ENCODE assay signal across 1 cellular context in the genomic region with DNA sequence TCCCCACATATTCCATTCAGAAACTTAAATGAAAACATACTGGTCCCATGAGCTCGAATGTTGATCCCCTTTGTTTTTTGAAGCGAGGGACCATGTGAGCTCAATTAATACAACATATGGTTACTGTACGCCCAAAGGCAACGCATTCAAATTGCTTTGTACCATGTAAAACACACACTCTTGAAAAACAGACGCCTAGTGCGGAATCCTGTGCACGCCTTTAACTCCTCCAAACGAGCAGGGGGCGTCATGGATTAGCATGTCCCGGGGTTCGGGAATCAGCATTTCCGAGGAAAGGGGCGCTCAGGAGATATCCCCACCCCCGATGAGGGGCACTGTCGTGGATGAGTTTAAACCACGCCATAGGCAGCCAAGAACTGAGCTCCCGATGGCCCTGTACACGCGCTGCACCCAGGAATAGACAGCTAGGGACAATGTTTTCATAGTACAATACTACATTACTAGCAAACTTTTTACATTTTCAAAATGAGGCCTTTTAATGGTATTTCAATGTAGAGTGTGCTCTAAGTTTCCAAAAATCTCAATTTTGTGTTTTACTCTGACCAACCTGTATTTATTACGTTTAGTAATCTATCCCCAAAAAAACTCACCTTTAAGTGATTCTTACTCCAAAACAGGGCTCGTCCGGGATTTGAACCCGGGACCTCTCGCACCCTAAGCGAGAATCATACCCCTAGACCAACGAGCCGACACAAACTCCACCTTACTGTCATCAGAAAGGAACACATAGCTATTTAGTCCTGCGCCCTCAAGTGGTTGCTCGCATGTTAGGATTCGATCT.
TF ChIP-seq lines count a peak whose summit lies in the region.

No MANE protein-coding gene starts in this region.

TF ChIP-seq in K562, 482 proteins besides CTCF, POLR2A, EP300 and RAD21 (continued from another document and continues in another):
- TF ChIP-seq ZBTB7A (IDR thresholded peaks at IDR 0.05; ENCODE audit: borderline replicate concordance, control insufficient read depth, low read depth, low read length) (peak; percentile 82), SMC3 (conservative IDR thresholded peaks at IDR 0.05; ENCODE audit: insufficient read depth, low read depth, low read length) (peak; percentile 62; the same call in 1 of the 2 replicates), TAF1 (IDR thresholded peaks at IDR 0.05; ENCODE audit: control insufficient read depth, extremely low read depth, insufficient read depth, low read length, severe bottlenecking) (peak; percentile 34), LCOR (CRISPR knock-in tag; IDR thresholded peaks at IDR 0.05) (peak; percentile 81; the same call in 1 of the 2 replicates), ZNF143 (CRISPR knock-in tag; IDR thresholded peaks at IDR 0.05) (no peak), RFX7 (CRISPR knock-in tag; IDR thresholded peaks at IDR 0.05) (peak; percentile 2; the same call in 1 of the 2 replicates), PML (IDR thresholded peaks at IDR 0.05; ENCODE audit: low read length) (no peak), LEF1 (IDR thresholded peaks at IDR 0.05) (peak; percentile 52; the same call in 1 of the 2 replicates), KAT7 (CRISPR knock-in tag; IDR thresholded peaks at IDR 0.05; ENCODE audit: borderline replicate concordance) (peak; percentile 98; the same call in 1 of the 2 replicates), CBFA2T3 (IDR thresholded peaks at IDR 0.05) (peak; percentile 8; the same call in 1 of the 2 replicates), ZBTB9 (CRISPR knock-in tag; IDR thresholded peaks at IDR 0.05) (peak; percentile 6; the same call in 1 of the 2 replicates), MYBL2 (IDR thresholded peaks at IDR 0.05; ENCODE audit: low read depth) (peak; percentile 30; the same call in 1 of the 2 replicates), MYBL2 (CRISPR knock-in tag; IDR thresholded peaks at IDR 0.05; ENCODE audit: borderline replicate concordance) (no peak), TEAD2 (tag; IDR thresholded peaks at IDR 0.05) (no peak), FOSL1 (tag; conservative IDR thresholded peaks at IDR 0.05) (0 out of 2 replicates have a peak, but pooled peaks have one; percentile 30), E2F8 (IDR thresholded peaks at IDR 0.05; ENCODE audit: low read depth, partially characterized antibody) (peak; percentile 85), MTA1 (IDR thresholded peaks at IDR 0.05; ENCODE audit: borderline replicate concordance) (no peak; the same call in 1 of the 2 replicates), TRIM24 (IDR thresholded peaks at IDR 0.05) (peak in 1 of 2 experiments; percentile 71; a peak in 2 of 4 replicates), RNF2 (IDR thresholded peaks at IDR 0.05) (peak; percentile 89; the same call in 1 of the 2 replicates), PHF21A (IDR thresholded peaks at IDR 0.05; ENCODE audit: borderline replicate concordance, low read depth) (peak; percentile 64; the same call in 1 of the 2 replicates), MIER1 (IDR thresholded peaks at IDR 0.05; ENCODE audit: low read depth) (0 out of 2 replicates have a peak, but pooled peaks have one; percentile 18), ZBTB1 (CRISPR knock-in tag; IDR thresholded peaks at IDR 0.05; ENCODE audit: borderline replicate concordance, low read depth) (no peak), BDP1 (IDR thresholded peaks at IDR 0.05; ENCODE audit: insufficient read depth, insufficient read length) (peak; percentile 95), TRIM28 (IDR thresholded peaks at IDR 0.05) (peak; percentile 68), ZNF766 (CRISPR knock-in tag; conservative IDR thresholded peaks at IDR 0.05) (peak; percentile 62), IRF1 (CRISPR knock-in tag; IDR thresholded peaks at IDR 0.05; ENCODE audit: borderline replicate concordance) (no peak), C11orf30 (IDR thresholded peaks at IDR 0.05; ENCODE audit: low read depth) (peak; percentile 16; the same call in 1 of the 2 replicates), SRSF9 (IDR thresholded peaks at IDR 0.05; ENCODE audit: borderline replicate concordance, low read depth, low read length) (no peak), STAT5A (IDR thresholded peaks at IDR 0.05; ENCODE audit: borderline replicate concordance, low read length) (peak; percentile 22; the same call in 1 of the 2 replicates), MAZ (CRISPR knock-in tag; conservative IDR thresholded peaks at IDR 0.05 in 1 of 2, IDR thresholded peaks at IDR 0.05 in 1 of 2) (peak; percentile 53 to 69)
- TF ChIP-seq, protein P1, sequence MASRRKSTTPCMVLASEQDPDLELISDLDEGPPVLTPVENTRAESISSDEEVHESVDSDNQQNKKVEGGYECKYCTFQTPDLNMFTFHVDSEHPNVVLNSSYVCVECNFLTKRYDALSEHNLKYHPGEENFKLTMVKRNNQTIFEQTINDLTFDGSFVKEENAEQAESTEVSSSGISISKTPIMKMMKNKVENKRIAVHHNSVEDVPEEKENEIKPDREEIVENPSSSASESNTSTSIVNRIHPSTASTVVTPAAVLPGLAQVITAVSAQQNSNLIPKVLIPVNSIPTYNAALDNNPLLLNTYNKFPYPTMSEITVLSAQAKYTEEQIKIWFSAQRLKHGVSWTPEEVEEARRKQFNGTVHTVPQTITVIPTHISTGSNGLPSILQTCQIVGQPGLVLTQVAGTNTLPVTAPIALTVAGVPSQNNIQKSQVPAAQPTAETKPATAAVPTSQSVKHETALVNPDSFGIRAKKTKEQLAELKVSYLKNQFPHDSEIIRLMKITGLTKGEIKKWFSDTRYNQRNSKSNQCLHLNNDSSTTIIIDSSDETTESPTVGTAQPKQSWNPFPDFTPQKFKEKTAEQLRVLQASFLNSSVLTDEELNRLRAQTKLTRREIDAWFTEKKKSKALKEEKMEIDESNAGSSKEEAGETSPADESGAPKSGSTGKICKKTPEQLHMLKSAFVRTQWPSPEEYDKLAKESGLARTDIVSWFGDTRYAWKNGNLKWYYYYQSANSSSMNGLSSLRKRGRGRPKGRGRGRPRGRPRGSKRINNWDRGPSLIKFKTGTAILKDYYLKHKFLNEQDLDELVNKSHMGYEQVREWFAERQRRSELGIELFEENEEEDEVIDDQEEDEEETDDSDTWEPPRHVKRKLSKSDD (conservative IDR thresholded peaks at IDR 0.05; ENCODE audit: low read length), result 0 out of 2 replicates have a peak, but pooled peaks have one; percentile 30
- TF ChIP-seq, protein P2, sequence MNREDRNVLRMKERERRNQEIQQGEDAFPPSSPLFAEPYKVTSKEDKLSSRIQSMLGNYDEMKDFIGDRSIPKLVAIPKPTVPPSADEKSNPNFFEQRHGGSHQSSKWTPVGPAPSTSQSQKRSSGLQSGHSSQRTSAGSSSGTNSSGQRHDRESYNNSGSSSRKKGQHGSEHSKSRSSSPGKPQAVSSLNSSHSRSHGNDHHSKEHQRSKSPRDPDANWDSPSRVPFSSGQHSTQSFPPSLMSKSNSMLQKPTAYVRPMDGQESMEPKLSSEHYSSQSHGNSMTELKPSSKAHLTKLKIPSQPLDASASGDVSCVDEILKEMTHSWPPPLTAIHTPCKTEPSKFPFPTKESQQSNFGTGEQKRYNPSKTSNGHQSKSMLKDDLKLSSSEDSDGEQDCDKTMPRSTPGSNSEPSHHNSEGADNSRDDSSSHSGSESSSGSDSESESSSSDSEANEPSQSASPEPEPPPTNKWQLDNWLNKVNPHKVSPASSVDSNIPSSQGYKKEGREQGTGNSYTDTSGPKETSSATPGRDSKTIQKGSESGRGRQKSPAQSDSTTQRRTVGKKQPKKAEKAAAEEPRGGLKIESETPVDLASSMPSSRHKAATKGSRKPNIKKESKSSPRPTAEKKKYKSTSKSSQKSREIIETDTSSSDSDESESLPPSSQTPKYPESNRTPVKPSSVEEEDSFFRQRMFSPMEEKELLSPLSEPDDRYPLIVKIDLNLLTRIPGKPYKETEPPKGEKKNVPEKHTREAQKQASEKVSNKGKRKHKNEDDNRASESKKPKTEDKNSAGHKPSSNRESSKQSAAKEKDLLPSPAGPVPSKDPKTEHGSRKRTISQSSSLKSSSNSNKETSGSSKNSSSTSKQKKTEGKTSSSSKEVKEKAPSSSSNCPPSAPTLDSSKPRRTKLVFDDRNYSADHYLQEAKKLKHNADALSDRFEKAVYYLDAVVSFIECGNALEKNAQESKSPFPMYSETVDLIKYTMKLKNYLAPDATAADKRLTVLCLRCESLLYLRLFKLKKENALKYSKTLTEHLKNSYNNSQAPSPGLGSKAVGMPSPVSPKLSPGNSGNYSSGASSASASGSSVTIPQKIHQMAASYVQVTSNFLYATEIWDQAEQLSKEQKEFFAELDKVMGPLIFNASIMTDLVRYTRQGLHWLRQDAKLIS (CRISPR knock-in tag; IDR thresholded peaks at IDR 0.05), result peak; percentile 92
- TF ChIP-seq, protein P3, sequence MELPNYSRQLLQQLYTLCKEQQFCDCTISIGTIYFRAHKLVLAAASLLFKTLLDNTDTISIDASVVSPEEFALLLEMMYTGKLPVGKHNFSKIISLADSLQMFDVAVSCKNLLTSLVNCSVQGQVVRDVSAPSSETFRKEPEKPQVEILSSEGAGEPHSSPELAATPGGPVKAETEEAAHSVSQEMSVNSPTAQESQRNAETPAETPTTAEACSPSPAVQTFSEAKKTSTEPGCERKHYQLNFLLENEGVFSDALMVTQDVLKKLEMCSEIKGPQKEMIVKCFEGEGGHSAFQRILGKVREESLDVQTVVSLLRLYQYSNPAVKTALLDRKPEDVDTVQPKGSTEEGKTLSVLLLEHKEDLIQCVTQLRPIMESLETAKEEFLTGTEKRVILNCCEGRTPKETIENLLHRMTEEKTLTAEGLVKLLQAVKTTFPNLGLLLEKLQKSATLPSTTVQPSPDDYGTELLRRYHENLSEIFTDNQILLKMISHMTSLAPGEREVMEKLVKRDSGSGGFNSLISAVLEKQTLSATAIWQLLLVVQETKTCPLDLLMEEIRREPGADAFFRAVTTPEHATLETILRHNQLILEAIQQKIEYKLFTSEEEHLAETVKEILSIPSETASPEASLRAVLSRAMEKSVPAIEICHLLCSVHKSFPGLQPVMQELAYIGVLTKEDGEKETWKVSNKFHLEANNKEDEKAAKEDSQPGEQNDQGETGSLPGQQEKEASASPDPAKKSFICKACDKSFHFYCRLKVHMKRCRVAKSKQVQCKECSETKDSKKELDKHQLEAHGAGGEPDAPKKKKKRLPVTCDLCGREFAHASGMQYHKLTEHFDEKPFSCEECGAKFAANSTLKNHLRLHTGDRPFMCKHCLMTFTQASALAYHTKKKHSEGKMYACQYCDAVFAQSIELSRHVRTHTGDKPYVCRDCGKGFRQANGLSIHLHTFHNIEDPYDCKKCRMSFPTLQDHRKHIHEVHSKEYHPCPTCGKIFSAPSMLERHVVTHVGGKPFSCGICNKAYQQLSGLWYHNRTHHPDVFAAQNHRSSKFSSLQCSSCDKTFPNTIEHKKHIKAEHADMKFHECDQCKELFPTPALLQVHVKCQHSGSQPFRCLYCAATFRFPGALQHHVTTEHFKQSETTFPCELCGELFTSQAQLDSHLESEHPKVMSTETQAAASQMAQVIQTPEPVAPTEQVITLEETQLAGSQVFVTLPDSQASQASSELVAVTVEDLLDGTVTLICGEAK (IDR thresholded peaks at IDR 0.05), result peak; percentile 92
- TF ChIP-seq, protein P3 (CRISPR knock-in tag; IDR thresholded peaks at IDR 0.05), result no peak
